ENCODE assay signal across 16 cellular contexts in genomic region chr6:51805517-51805916, GRCh38.
DNase-seq lines count a peak whose midpoint lies in the region; ATAC-seq, FAIRE-seq and TF ChIP-seq lines count a peak whose summit lies in the region.
"Had no signal": no experiment of that assay in that cellular context is flagged by ENCODE, and none has a peak within 500 bp of the region (broad histone marks: within the 10 kb centered on the region; RNA-seq: fewer than 3 reads in every experiment).

No MANE protein-coding gene starts in this region.

- SMC1A ChIA-PET in GM12878 (lab: Charles Lee; ENCODE audit: uncharacterized antibody, unreplicated experiment), result no interaction called here

- H3K9ac ChIP-seq in GM12878 (ENCODE audit: control insufficient read depth, insufficient read depth, low read length), result no peak overlapping the region
- H3K9ac ChIP-seq: BLaER1 treated with 17β-estradiol and CSF1 and Interleukin-3, amounts not matched to agents 10 nM and 100 nM; neural progenitor cell had no signal

- in situ Hi-C loops in GM12878 (cut with MboI), result no loop called here

- no peaks in the 10 kb centered on the region for H3K36me3 ChIP-seq in GM12878 (ENCODE audit: control insufficient read depth in 2 of 2, insufficient read depth in 2 of 2, low read length in 1 of 2)
- H3K36me3 ChIP-seq: BLaER1 treated with 17β-estradiol and CSF1 and Interleukin-3, amounts not matched to agents 10 nM and 100 nM; neural progenitor cell had no signal

- WGBS in GM12878 (ENCODE audit: insufficient coverage, insufficient replicate concordance, low lambda C conversion rate, missing lambda C conversion rate), result 0% methylated on average over 1 of the region's 1 CpG

- POLR2A ChIA-PET in GM12878 (lab: Charles Lee), result no interaction called here

- no peak for TF ChIP-seq POLR2A in GM12878 (IDR thresholded peaks at IDR 0.05; ENCODE audit: low read depth, low read length)

- RAD21 ChIA-PET in GM12878 (lab: Charles Lee; ENCODE audit: unreplicated experiment), result no interaction called here

- CTCF ChIA-PET in GM12878 (lab: Yijun Ruan, JAX), result no interaction called here

- H3K4me2 ChIP-seq in GM12878 (ENCODE audit: control insufficient read depth, insufficient read depth), result no peak overlapping the region
- H3K4me2 ChIP-seq: neural progenitor cell had no signal

- no peaks in the 10 kb centered on the region for H3K4me1 ChIP-seq in GM12878 (ENCODE audit: control insufficient read depth, insufficient read depth, low read length)
- H3K4me1 ChIP-seq: neural progenitor cell had no signal

- FAIRE-seq in GM12878 (lab: Jason Lieb, UNC), result no peak
- FAIRE-seq: TTC549 had no signal

- H2AFZ ChIP-seq in GM12878 (ENCODE audit: control insufficient read depth, low read depth, low read length), result no peak overlapping the region
- H2AFZ ChIP-seq: neural progenitor cell had no signal

- TF ChIP-seq RAD21 in GM12878 (IDR thresholded peaks at IDR 0.05; ENCODE audit: insufficient read depth, low read depth, low read length), result no peak

- intact Hi-C loops in GM12878 (cut with micrococcal nuclease; ENCODE audit: unreplicated experiment) (no loop called here), posterior vena cava (cut with DNase I) (no loop called here)

- no peak overlapping the region for H3K4me3 ChIP-seq in GM12878
- H3K4me3 ChIP-seq: BLaER1 treated with 17β-estradiol and CSF1 and Interleukin-3, amounts not matched to agents 10 nM and 100 nM; neural progenitor cell had no signal

- no TSS peak for BruUV-seq in GM12878 (replicated peaks; lab: Mats Ljungman, UMichigan)

- H4K20me1 ChIP-seq in GM12878 (ENCODE audit: control insufficient read depth, insufficient read depth), result no peaks in the 10 kb centered on the region
- H4K20me1 ChIP-seq: BLaER1 treated with 17β-estradiol and CSF1 and Interleukin-3, amounts not matched to agents 10 nM and 100 nM had no signal

- no peak for DNase-seq in GM12878 (ENCODE audit: low read depth, low spot score)
- no peak for DNase-seq in activated effector memory CD4-positive, alpha-beta T cell treated with Interleukin-2 at 50 U/mL for 16 hours
- DNase-seq in nucleus accumbens (lab: John Stamatoyannopoulos, UW), result no peak
- no peak for DNase-seq in posterior vena cava (ENCODE audit: low spot score)
- DNase-seq: activated CD8-positive, alpha-beta T cell treated with anti-CD3 and anti-CD28 coated beads for 36 hours; DMS53; IMR-90; right cardiac atrium; stimulated activated CD4-positive, alpha-beta T cell treated with anti-CD3 and anti-CD28 coated beads, Interleukin-2, amount 100 ng/mL, for 48 hours had no signal

- no peak for TF ChIP-seq CTCF in GM12878 (IDR thresholded peaks at IDR 0.05 in 2 of 3, conservative IDR thresholded peaks at IDR 0.05 in 1 of 3; ENCODE audit: control insufficient read depth in 2 of 3, extremely low read depth in 1 of 3, insufficient read depth in 1 of 3, low read depth in 3 of 3, low read length in 3 of 3)

- H3K9me3 ChIP-seq in GM12878 (replicated peaks; ENCODE audit: control insufficient read depth, insufficient read depth, low read length), result no peaks in the 10 kb centered on the region
- H3K9me3 ChIP-seq: BLaER1 treated with 17β-estradiol and CSF1 and Interleukin-3, amounts not matched to agents 10 nM and 100 nM had no signal

- H3K27me3 ChIP-seq in GM12878 (replicated peaks in 1 of 2; ENCODE audit: control insufficient read depth in 2 of 2, insufficient read depth in 2 of 2, low read length in 1 of 2), result no peaks in the 10 kb centered on the region
- H3K27me3 ChIP-seq: BLaER1 treated with 17β-estradiol and CSF1 and Interleukin-3, amounts not matched to agents 10 nM and 100 nM; neural progenitor cell had no signal

- no peaks in the 10 kb centered on the region for H3K79me2 ChIP-seq in GM12878 (ENCODE audit: control insufficient read depth, insufficient read depth, low read length)

- TF ChIP-seq EP300 in GM12878 (IDR thresholded peaks at IDR 0.05; ENCODE audit: borderline replicate concordance in 1 of 2, control insufficient read depth in 1 of 2, low read depth in 2 of 2, low read length in 2 of 2), result no peak

- H3K27ac ChIP-seq in GM12878 (ENCODE audit: control insufficient read depth, insufficient read depth), result no peak overlapping the region
- H3K27ac ChIP-seq: BLaER1 treated with 17β-estradiol and CSF1 and Interleukin-3, amounts not matched to agents 10 nM and 100 nM; epithelial cell of prostate; neural progenitor cell had no signal

- ATAC-seq in GM18909 (IDR thresholded peaks at IDR 0.05; ENCODE audit: poor library complexity, unreplicated experiment) (peak; percentile 79), GM21717 (IDR thresholded peaks at IDR 0.05; ENCODE audit: unreplicated experiment) (peak; percentile 90), HG03095 (IDR thresholded peaks at IDR 0.05; ENCODE audit: unreplicated experiment) (peak; percentile 92), GM12878 (peak; percentile 42; the same call in 2 of the 3 replicates)
- ATAC-seq: activated CD8-positive, alpha-beta T cell treated with anti-CD3 and anti-CD28 coated beads for 36 hours; right cardiac atrium had no signal

TF ChIP-seq in GM12878, 131 proteins besides CTCF, POLR2A, EP300 and RAD21:
- no peak for TF ChIP-seq ZBED1 (IDR thresholded peaks at IDR 0.05; ENCODE audit: borderline replicate concordance)
- TF ChIP-seq CBFB (IDR thresholded peaks at IDR 0.05; ENCODE audit: low read depth), result no peak

Comparison
In these comparisons a context has a peak if more than half of its experiments do, and no peak if none do; other contexts are left out.
1. ATAC-seq: peak in every context shown above with its lines; median percentile 92 in HG03095; 90 in GM21717; 79 in GM18909; 42 in GM12878.